ENCODE assay signal across 23 cellular contexts in the genomic region with DNA sequence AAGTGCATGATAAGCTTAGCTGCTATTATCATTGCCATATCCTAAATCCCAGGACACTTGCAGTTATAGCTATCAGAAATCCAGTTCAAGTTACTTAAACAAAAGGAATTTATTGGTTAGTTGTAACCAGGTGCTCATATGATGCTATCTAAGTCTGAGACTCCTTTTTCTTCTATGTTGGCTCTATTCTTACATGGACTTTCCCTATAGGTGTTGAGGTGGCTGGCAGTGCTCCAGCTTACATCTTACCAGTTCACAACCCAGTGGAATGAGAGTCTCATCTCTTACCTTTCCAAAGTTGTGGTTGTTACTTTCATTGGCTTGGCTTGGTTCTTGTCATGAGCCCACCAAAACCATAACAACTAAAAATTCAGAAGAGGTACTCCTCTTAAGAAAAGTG.
DNase-seq lines count a peak whose midpoint lies in the region; ATAC-seq, FAIRE-seq and TF ChIP-seq lines count a peak whose summit lies in the region.
"Had no signal": no experiment of that assay in that cellular context is flagged by ENCODE, and none has a peak within 500 bp of the region (broad histone marks: within the 10 kb centered on the region; RNA-seq: fewer than 3 reads in every experiment).

No MANE protein-coding gene starts in this region.

- no peak overlapping the region for H3K9ac ChIP-seq in mesenchymal stem cell (ENCODE audit: low read length)

- peaks cover 13% of the 10 kb centered on the region for H3K27me3 Mint-ChIP-seq in activated CD4-positive, alpha-beta T cell treated with anti-CD3 and anti-CD28 coated beads for 36 hours
- H3K27me3 Mint-ChIP-seq in activated naive CD8-positive, alpha-beta T cell treated with anti-CD3 and anti-CD28 coated beads for 36 hours, result peaks cover 23% of the 10 kb centered on the region

- CTCF ChIA-PET in activated CD4-positive, alpha-beta T cell treated with anti-CD3 and anti-CD28 coated beads for 36 hours (lab: Charles Lee), result interaction anchor here (0.6 to 1.1 kb wide), 3 partner anchors 37 to 154 kb away, joined by 3 read pairs; no protein-coding TSS in a partner anchor
- CTCF ChIA-PET in A549 (lab: Yijun Ruan, JAX), result interaction anchor here (1.2 to 2.1 kb wide), 4 partner anchors 12 to 288 kb away, joined by 3 to 6 read pairs (median 4); no protein-coding TSS in a partner anchor

- H3K9me3 Mint-ChIP-seq in activated CD4-positive, alpha-beta T cell treated with anti-CD3 and anti-CD28 coated beads for 36 hours (ENCODE audit: low read depth), result no peaks in the 10 kb centered on the region
- H3K9me3 Mint-ChIP-seq in activated naive CD8-positive, alpha-beta T cell treated with anti-CD3 and anti-CD28 coated beads for 36 hours, result no peaks in the 10 kb centered on the region
- H3K9me3 Mint-ChIP-seq: T-helper 2 cell treated with Interferon-gamma antibody and Interleukin-4, amounts not matched to agents 5 μg/mL and 100 μg/mL, for 36 hours had no signal

- H2AK5ac ChIP-seq in mesenchymal stem cell (ENCODE audit: low read length, severe bottlenecking), result no peak overlapping the region

- H3K4me2 ChIP-seq in A549 (peak overlapping the region; percentile 19; the same call in 1 of the 3 replicates), mesenchymal stem cell (ENCODE audit: low read length, poor library complexity, severe bottlenecking) (no peak overlapping the region)

- no peak overlapping the region for H2BK12ac ChIP-seq in mesenchymal stem cell (ENCODE audit: low read length in 2 of 2)

- TF ChIP-seq EP300 in A549 (IDR thresholded peaks at IDR 0.05), result no peak

- H2BK5ac ChIP-seq in mesenchymal stem cell (ENCODE audit: low read depth, low read length, poor library complexity, severe bottlenecking), result no peak overlapping the region

- H3K27ac Mint-ChIP-seq in activated CD4-positive, alpha-beta T cell treated with anti-CD3 and anti-CD28 coated beads for 36 hours, result peak overlapping the region; percentile 64
- H3K27ac Mint-ChIP-seq in activated naive CD8-positive, alpha-beta T cell treated with anti-CD3 and anti-CD28 coated beads for 36 hours, result no peak overlapping the region
- H3K27ac Mint-ChIP-seq: natural killer cell; T-helper 2 cell treated with Interferon-gamma antibody and Interleukin-4, amounts not matched to agents 5 μg/mL and 100 μg/mL, for 36 hours had no signal

- FAIRE-seq in A549 (lab: Jason Lieb, UNC), result no peak
- FAIRE-seq: pancreas had no signal

- POLR2A ChIA-PET in activated CD4-positive, alpha-beta T cell treated with anti-CD3 and anti-CD28 coated beads for 36 hours (lab: Charles Lee), result interaction anchor here (1.4 kb wide), 1 partner anchor 15 kb away, joined by 5 read pairs; no protein-coding TSS in a partner anchor
- POLR2A ChIA-PET in A549 (lab: Yijun Ruan, JAX), result interaction anchor here (0.6 to 1.7 kb wide), 3 partner anchors 11 to 95 kb away, joined by 3 to 9 read pairs (median 5); a partner anchor contains a TSS

- H3K4ac ChIP-seq in mesenchymal stem cell (ENCODE audit: low read depth in 1 of 2, low read length in 2 of 2), result no peak overlapping the region

- TF ChIP-seq RAD21 in A549 (conservative IDR thresholded peaks at IDR 0.05 in 1 of 2, IDR thresholded peaks at IDR 0.05 in 1 of 2), result no peak

- ATAC-seq in activated CD4-positive, alpha-beta T cell treated with anti-CD3 and anti-CD28 coated beads for 36 hours, result peak; percentile 48
- ATAC-seq in A549 (no peak), GM21717 (IDR thresholded peaks at IDR 0.05; ENCODE audit: unreplicated experiment) (no peak), GM18520 (IDR thresholded peaks at IDR 0.05; ENCODE audit: unreplicated experiment) (no peak)
- ATAC-seq: natural killer cell had no signal

- H3K4me3 ChIP-seq in A549, result no peak overlapping the region
- no peak overlapping the region for H3K4me3 ChIP-seq in mesenchymal stem cell (ENCODE audit: insufficient read depth in 1 of 2, low read depth in 1 of 2, low read length in 2 of 2)
- H3K4me3 ChIP-seq: breast epithelium, heart left ventricle, pancreas, tibial artery had no signal

- no peak overlapping the region for H2BK15ac ChIP-seq in mesenchymal stem cell (ENCODE audit: low read depth, poor library complexity, severe bottlenecking)

- H3K4me1 ChIP-seq in A549, result peaks cover 16% of the 10 kb centered on the region; the same call in 2 of the 3 replicates
- H3K4me1 ChIP-seq in mesenchymal stem cell (ENCODE audit: control insufficient read depth, insufficient read depth, low read depth, low read length), result peaks cover 5% of the 10 kb centered on the region
- H3K4me1 ChIP-seq: breast epithelium, pancreas had no signal

- intact Hi-C loops in activated CD4-positive, alpha-beta T cell treated with anti-CD3 and anti-CD28 coated beads for 36 hours (cut with DNase I, micrococcal nuclease), result no loop called here

- H3K36me3 ChIP-seq in mesenchymal stem cell (ENCODE audit: control insufficient read depth in 1 of 2, insufficient read depth in 2 of 2, low read depth in 1 of 2, low read length in 2 of 2), result no peaks in the 10 kb centered on the region
- H3K36me3 ChIP-seq: breast epithelium, heart left ventricle, pancreas, tibial artery had no signal

- H3K4me1 Mint-ChIP-seq in activated CD4-positive, alpha-beta T cell treated with anti-CD3 and anti-CD28 coated beads for 36 hours, result peaks cover 39% of the 10 kb centered on the region
- peaks cover 17% of the 10 kb centered on the region for H3K4me1 Mint-ChIP-seq in activated naive CD8-positive, alpha-beta T cell treated with anti-CD3 and anti-CD28 coated beads for 36 hours
- H3K4me1 Mint-ChIP-seq: natural killer cell had no signal

- H3K27me3 ChIP-seq in mesenchymal stem cell (ENCODE audit: control insufficient read depth in 1 of 2, insufficient read depth in 1 of 2, low read length in 2 of 2), result peaks cover 0 to 4% of the 10 kb centered on the region in 2 experiments
- H3K27me3 ChIP-seq: breast epithelium, heart left ventricle, pancreas, tibial artery had no signal

- H4K8ac ChIP-seq in mesenchymal stem cell (ENCODE audit: low read length), result no peak overlapping the region

- no peak overlapping the region for H3K14ac ChIP-seq in mesenchymal stem cell (ENCODE audit: low read length in 2 of 2)

- no peak overlapping the region for H3K4me3 Mint-ChIP-seq in activated CD4-positive, alpha-beta T cell treated with anti-CD3 and anti-CD28 coated beads for 36 hours
- H3K4me3 Mint-ChIP-seq in activated naive CD8-positive, alpha-beta T cell treated with anti-CD3 and anti-CD28 coated beads for 36 hours, result no peak overlapping the region
- H3K4me3 Mint-ChIP-seq: natural killer cell; T-helper 2 cell treated with Interferon-gamma antibody and Interleukin-4, amounts not matched to agents 5 μg/mL and 100 μg/mL, for 36 hours had no signal

- H3K23ac ChIP-seq in mesenchymal stem cell (ENCODE audit: low read length in 2 of 2), result no peak overlapping the region

- H3K79me1 ChIP-seq in mesenchymal stem cell (replicated peaks; ENCODE audit: low read length, poor library complexity, severe bottlenecking), result no peaks in the 10 kb centered on the region

- H3K36me3 Mint-ChIP-seq in activated CD4-positive, alpha-beta T cell treated with anti-CD3 and anti-CD28 coated beads for 36 hours (ENCODE audit: low read depth), result no peaks in the 10 kb centered on the region
- no peaks in the 10 kb centered on the region for H3K36me3 Mint-ChIP-seq in activated naive CD8-positive, alpha-beta T cell treated with anti-CD3 and anti-CD28 coated beads for 36 hours
- H3K36me3 Mint-ChIP-seq: natural killer cell had no signal

- DNase-seq in activated CD4-positive, alpha-beta T cell treated with anti-CD3 and anti-CD28 coated beads for 36 hours, result peak; percentile 57
- no peak for DNase-seq in activated CD4-positive, alpha-beta T cell treated with anti-CD3 and anti-CD28 coated beads for 4 hours
- no peak for DNase-seq in A549 (ENCODE audit: low read depth in 1 of 2, low spot score in 1 of 2)
- peak; percentile 7 for DNase-seq in activated naive CD8-positive, alpha-beta T cell treated with anti-CD3 and anti-CD28 coated beads for 36 hours
- no peak for DNase-seq in mesenchymal stem cell
- no peak for DNase-seq in cerebellum (ENCODE audit: low spot score)
- DNase-seq: activated CD8-positive, alpha-beta memory T cell treated with anti-CD3 and anti-CD28 coated beads for 24 hours; cortex of kidney; DMS79; heart left ventricle; Karpas-422; natural killer cell; NCI-H187; NCI-H69; pancreas; RPMI8226; stimulated activated naive CD4-positive, alpha-beta T cell treated with Interleukin-2 at 50 U/mL for 16 hours; tibial artery had no signal

- no peak for TF ChIP-seq POLR2A in A549 (IDR thresholded peaks at IDR 0.05; ENCODE audit: low read length)

- H3K18ac ChIP-seq in mesenchymal stem cell (ENCODE audit: low read depth in 1 of 2, low read length in 2 of 2), result peak overlapping the region in 1 of 2 experiments; percentile 4

- H3K9me3 ChIP-seq in A549 (no peaks in the 10 kb centered on the region), mesenchymal stem cell (ENCODE audit: control insufficient read depth, low read length) (no peaks in the 10 kb centered on the region)
- H3K9me3 ChIP-seq: breast epithelium, heart left ventricle, pancreas, tibial artery had no signal

- H2AFZ ChIP-seq in mesenchymal stem cell (ENCODE audit: low read depth, low read length), result no peak overlapping the region

- no peak overlapping the region for H3K27ac ChIP-seq in A549
- H3K27ac ChIP-seq in mesenchymal stem cell (ENCODE audit: low read length, poor library complexity, severe bottlenecking), result peak overlapping the region; percentile 84
- H3K27ac ChIP-seq: breast epithelium, pancreas, VCaP had no signal

- H2BK120ac ChIP-seq in mesenchymal stem cell (ENCODE audit: low read depth, low read length), result no peak overlapping the region

- H4K91ac ChIP-seq in mesenchymal stem cell (ENCODE audit: low read length), result no peak overlapping the region

- TF ChIP-seq CTCF in A549 (IDR thresholded peaks at IDR 0.05), result no peak

TF ChIP-seq in A549, 52 proteins besides CTCF, POLR2A, EP300 and RAD21:
- TF ChIP-seq ESRRA (IDR thresholded peaks at IDR 0.05; ENCODE audit: borderline replicate concordance, low read length), result no peak
- no peak for TF ChIP-seq ZFP36 (IDR thresholded peaks at IDR 0.05; ENCODE audit: borderline replicate concordance, partially characterized antibody)

Comparison
In these comparisons a context has a peak if more than half of its experiments do, and no peak if none do; other contexts are left out.
1. DNase-seq: peak in activated CD4-positive, alpha-beta T cell treated with anti-CD3 and anti-CD28 coated beads for 36 hours (single experiment) and activated naive CD8-positive, alpha-beta T cell treated with anti-CD3 and anti-CD28 coated beads for 36 hours (single experiment); none in activated CD4-positive, alpha-beta T cell treated with anti-CD3 and anti-CD28 coated beads for 4 hours (0 of 2), A549 (0 of 2), mesenchymal stem cell (single experiment) and cerebellum (single experiment).